31 cellular contexts compared by ENCODE assay signal in genomic region chr9:110334871-110335270, GRCh38. TPM values are rescaled to one million over a fixed set of nuclear protein-coding genes. Genes with fewer than 3 reads are reported as not detected.
DNase-seq lines count a peak whose midpoint lies in the region; ATAC-seq, FAIRE-seq and TF ChIP-seq lines count a peak whose summit lies in the region.
"Had no signal": no experiment of that assay in that cellular context is flagged by ENCODE, and none has a peak within 500 bp of the region (broad histone marks: within the 10 kb centered on the region; RNA-seq: fewer than 3 reads in every experiment).

No MANE protein-coding gene starts in this region.

- no TSS peak for BruUV-seq in Calu3 (replicated peaks; lab: Mats Ljungman, UMichigan)

- no peak overlapping the region for H2AFZ ChIP-seq in neuronal stem cell (ENCODE audit: low read length)
- H2AFZ ChIP-seq: hepatocyte had no signal

- H3K4me1 Mint-ChIP-seq in Calu3 (ENCODE audit: low read depth, unreplicated experiment), result no peaks in the 10 kb centered on the region
- H3K4me1 Mint-ChIP-seq: activated naive CD4-positive, alpha-beta T cell treated with anti-CD3 and anti-CD28 coated beads, Interleukin-2, amount 10 ng/mL, durations not matched to agents 7 days and 5 days; CD8-positive, alpha-beta memory T cell; endodermal cell had no signal

- no peaks in the 10 kb centered on the region for H3K9me3 ChIP-seq in neuronal stem cell (replicated peaks in 1 of 2; ENCODE audit: control insufficient read depth in 2 of 2, insufficient read depth in 1 of 2, low read depth in 1 of 2, low read length in 2 of 2)
- H3K9me3 ChIP-seq: breast epithelium, esophagus squamous epithelium, gastrocnemius medialis, prostate gland, SK-N-SH, transverse colon had no signal

- no peaks in the 10 kb centered on the region for H3K4me1 ChIP-seq in neuronal stem cell (ENCODE audit: control insufficient read depth in 2 of 2, insufficient read depth in 1 of 2, low read depth in 1 of 2, low read length in 2 of 2)
- H3K4me1 ChIP-seq: breast epithelium, gastrocnemius medialis, prostate gland had no signal

- no peaks in the 10 kb centered on the region for H3K27me3 ChIP-seq in neuronal stem cell (ENCODE audit: control insufficient read depth in 3 of 3, insufficient read depth in 3 of 3, low read depth in 1 of 3, low read length in 3 of 3)
- H3K27me3 ChIP-seq: breast epithelium, esophagus squamous epithelium, gastrocnemius medialis, hepatocyte, transverse colon had no signal

- no peak overlapping the region for H3K4me3 Mint-ChIP-seq in Calu3 (ENCODE audit: low read depth, unreplicated experiment)
- H3K4me3 Mint-ChIP-seq: activated naive CD4-positive, alpha-beta T cell treated with anti-CD3 and anti-CD28 coated beads, Interleukin-2, amount 10 ng/mL, durations not matched to agents 7 days and 5 days; CD8-positive, alpha-beta memory T cell; endodermal cell had no signal

- no peaks in the 10 kb centered on the region for H3K36me3 Mint-ChIP-seq in Calu3 (ENCODE audit: insufficient read depth, unreplicated experiment)
- H3K36me3 Mint-ChIP-seq: activated naive CD4-positive, alpha-beta T cell treated with anti-CD3 and anti-CD28 coated beads, Interleukin-2, amount 10 ng/mL, durations not matched to agents 7 days and 5 days; CD8-positive, alpha-beta memory T cell had no signal

- no peak overlapping the region for H3K4ac ChIP-seq in neuronal stem cell (ENCODE audit: low read length)

- H3K4me3 ChIP-seq in neuronal stem cell (ENCODE audit: low read length in 2 of 2), result no peak overlapping the region
- H3K4me3 ChIP-seq: breast epithelium, esophagus squamous epithelium, gastrocnemius medialis, hepatocyte, prostate gland, transverse colon had no signal

- no peak overlapping the region for H2BK120ac ChIP-seq in neuronal stem cell (ENCODE audit: low read depth, low read length)

- H3K79me1 ChIP-seq in neuronal stem cell (ENCODE audit: low read depth, low read length), result no peaks in the 10 kb centered on the region

- H3K4me2 ChIP-seq in neuronal stem cell (ENCODE audit: insufficient read depth, low read length, poor library complexity, severe bottlenecking), result no peak overlapping the region
- H3K4me2 ChIP-seq: hepatocyte, SK-N-SH had no signal

- H2AK5ac ChIP-seq in neuronal stem cell (ENCODE audit: low read depth, low read length), result no peak overlapping the region

- no peaks in the 10 kb centered on the region for H3K27me3 Mint-ChIP-seq in Calu3 (ENCODE audit: unreplicated experiment)
- H3K27me3 Mint-ChIP-seq: activated naive CD4-positive, alpha-beta T cell treated with anti-CD3 and anti-CD28 coated beads, Interleukin-2, amount 10 ng/mL, durations not matched to agents 7 days and 5 days had no signal

- intact Hi-C loops in Calu3 (cut with micrococcal nuclease; ENCODE audit: unreplicated experiment), result no loop called here

- H4K8ac ChIP-seq in neuronal stem cell (ENCODE audit: low read depth, low read length), result no peak overlapping the region

- no peak for TF ChIP-seq CTCF in Calu3 (IDR thresholded peaks at IDR 0.05; ENCODE audit: unreplicated experiment)

- H3K9me3 Mint-ChIP-seq in Calu3 (ENCODE audit: low read depth, unreplicated experiment), result no peaks in the 10 kb centered on the region
- H3K9me3 Mint-ChIP-seq: activated naive CD4-positive, alpha-beta T cell treated with anti-CD3 and anti-CD28 coated beads, Interleukin-2, amount 10 ng/mL, durations not matched to agents 7 days and 5 days; activated T-cell treated with anti-CD3 and anti-CD28 coated beads, Interleukin-2, amount 50 U/mL, for 72 hours; CD8-positive, alpha-beta memory T cell; endodermal cell had no signal

- H2BK12ac ChIP-seq in neuronal stem cell (ENCODE audit: low read length), result no peak overlapping the region

- no peak overlapping the region for H3K27ac ChIP-seq in neuronal stem cell (replicated peaks; ENCODE audit: low read length)
- H3K27ac ChIP-seq: 22Rv1, breast epithelium, gastrocnemius medialis, hepatocyte, prostate gland, transverse colon had no signal

- H3K14ac ChIP-seq in neuronal stem cell (ENCODE audit: low read length), result no peak overlapping the region

- no peak overlapping the region for H3K18ac ChIP-seq in neuronal stem cell (ENCODE audit: low read length)

- ATAC-seq in GM21447 (IDR thresholded peaks at IDR 0.05; ENCODE audit: unreplicated experiment) (peak; percentile 10), HG03460 (IDR thresholded peaks at IDR 0.05; ENCODE audit: unreplicated experiment) (peak; percentile 15), esophagus mucosa (peak; percentile 79)
- ATAC-seq: gastrocnemius medialis had no signal

- H2BK15ac ChIP-seq in neuronal stem cell (ENCODE audit: low read length), result no peak overlapping the region

- no peak overlapping the region for H3K23ac ChIP-seq in neuronal stem cell (ENCODE audit: low read depth, low read length, poor library complexity)

- CTCF ChIA-PET in Calu3 (lab: Charles Lee), result no interaction called here

- DNase-seq in NCI-H1417 (lab: John Stamatoyannopoulos, UW) (peak in 2 of 3 experiments; percentile 9 to 31), NCI-H1417 treated with DMSO at 0.1 percent for 48 hours (lab: John Stamatoyannopoulos, UW) (no peak), neuronal stem cell (ENCODE audit: low spot score) (no peak), Calu3 (no peak), GM19239 (ENCODE audit: insufficient read length, low spot score) (no peak)
- DNase-seq: activated CD4-positive, alpha-beta T cell treated with anti-CD3 and anti-CD28 coated beads for 48 hours; activated naive CD4-positive, alpha-beta T cell treated with anti-CD3 and anti-CD28 coated beads, Interleukin-2, amount 10 ng/mL, durations not matched to agents 7 days and 5 days; activated T-cell treated with anti-CD3 and anti-CD28 coated beads, Interleukin-2, amount 50 U/mL, for 72 hours; amygdala; CD8-positive, alpha-beta memory T cell; DMS79 treated with DMSO at 0.1 percent for 48 hours; endodermal cell; esophagus squamous epithelium; gastrocnemius medialis; GOT3; NCI-H1048; NCI-H1930; SK-N-SH; stimulated activated CD8-positive, alpha-beta memory T cell treated with anti-CD3 and anti-CD28 coated beads, Interleukin-4, amount 100 ng/mL, for 48 hours; T-helper 2 cell; transverse colon had no signal

- H3K36me3 ChIP-seq in neuronal stem cell (replicated peaks in 1 of 2; ENCODE audit: control insufficient read depth in 2 of 2, insufficient read depth in 2 of 2, low read length in 2 of 2), result no peaks in the 10 kb centered on the region
- H3K36me3 ChIP-seq: breast epithelium, esophagus squamous epithelium, gastrocnemius medialis, prostate gland, transverse colon had no signal

- H2BK5ac ChIP-seq in neuronal stem cell (ENCODE audit: low read length), result no peak overlapping the region

- no peak overlapping the region for H3K27ac Mint-ChIP-seq in Calu3 (ENCODE audit: unreplicated experiment)
- H3K27ac Mint-ChIP-seq: activated naive CD4-positive, alpha-beta T cell treated with anti-CD3 and anti-CD28 coated beads, Interleukin-2, amount 10 ng/mL, durations not matched to agents 7 days and 5 days; activated T-cell treated with anti-CD3 and anti-CD28 coated beads, Interleukin-2, amount 50 U/mL, for 72 hours; CD8-positive, alpha-beta memory T cell; endodermal cell had no signal

- H4K91ac ChIP-seq in neuronal stem cell (ENCODE audit: low read depth, low read length, poor library complexity), result no peak overlapping the region

- H3K9ac ChIP-seq in neuronal stem cell (ENCODE audit: low read depth, low read length, poor library complexity), result no peak overlapping the region
- H3K9ac ChIP-seq: SK-N-SH had no signal

- no peak for FAIRE-seq in GM19239 (lab: Jason Lieb, UNC)
- FAIRE-seq: colon had no signal

RNA-seq across cellular contexts. Expression of gene TXNDC8, which starts 2.8 kb away (rescaled TPM):
- total RNA-seq in esophagus mucosa (not detected), Calu3 (2022) (not detected in 2 replicates)
- polyA plus RNA-seq in neuronal stem cell (2013, experiment 1 of 2), result not detected
- not detected for polyA plus RNA-seq in neuronal stem cell (2013, experiment 2 of 2)
- total RNA-seq: activated T-cell treated with anti-CD3 and anti-CD28 coated beads, Interleukin-2, amount 50 U/mL, for 72 hours; breast epithelium; CD8-positive, alpha-beta memory T cell; endodermal cell; esophagus squamous epithelium; gastrocnemius medialis; hepatocyte; mesenteric fat pad; NCI-H460; prostate gland; transverse colon had no signal
- polyA plus RNA-seq: CD8-positive, alpha-beta memory T cell; hepatocyte; SK-N-SH had no signal

Comparison
In these comparisons a context has a peak if more than half of its experiments do, and no peak if none do; other contexts are left out.
1. DNase-seq: peak in NCI-H1417 (2 of 3); none in NCI-H1417 treated with DMSO at 0.1 percent for 48 hours (single experiment), neuronal stem cell (single experiment), Calu3 (single experiment) and GM19239 (single experiment).
2. ATAC-seq: peak in every context shown above with its lines; median percentile 79 in esophagus mucosa; 15 in HG03460; 10 in GM21447.